ENCODE assay signal across 1 cellular context in the genomic region with DNA sequence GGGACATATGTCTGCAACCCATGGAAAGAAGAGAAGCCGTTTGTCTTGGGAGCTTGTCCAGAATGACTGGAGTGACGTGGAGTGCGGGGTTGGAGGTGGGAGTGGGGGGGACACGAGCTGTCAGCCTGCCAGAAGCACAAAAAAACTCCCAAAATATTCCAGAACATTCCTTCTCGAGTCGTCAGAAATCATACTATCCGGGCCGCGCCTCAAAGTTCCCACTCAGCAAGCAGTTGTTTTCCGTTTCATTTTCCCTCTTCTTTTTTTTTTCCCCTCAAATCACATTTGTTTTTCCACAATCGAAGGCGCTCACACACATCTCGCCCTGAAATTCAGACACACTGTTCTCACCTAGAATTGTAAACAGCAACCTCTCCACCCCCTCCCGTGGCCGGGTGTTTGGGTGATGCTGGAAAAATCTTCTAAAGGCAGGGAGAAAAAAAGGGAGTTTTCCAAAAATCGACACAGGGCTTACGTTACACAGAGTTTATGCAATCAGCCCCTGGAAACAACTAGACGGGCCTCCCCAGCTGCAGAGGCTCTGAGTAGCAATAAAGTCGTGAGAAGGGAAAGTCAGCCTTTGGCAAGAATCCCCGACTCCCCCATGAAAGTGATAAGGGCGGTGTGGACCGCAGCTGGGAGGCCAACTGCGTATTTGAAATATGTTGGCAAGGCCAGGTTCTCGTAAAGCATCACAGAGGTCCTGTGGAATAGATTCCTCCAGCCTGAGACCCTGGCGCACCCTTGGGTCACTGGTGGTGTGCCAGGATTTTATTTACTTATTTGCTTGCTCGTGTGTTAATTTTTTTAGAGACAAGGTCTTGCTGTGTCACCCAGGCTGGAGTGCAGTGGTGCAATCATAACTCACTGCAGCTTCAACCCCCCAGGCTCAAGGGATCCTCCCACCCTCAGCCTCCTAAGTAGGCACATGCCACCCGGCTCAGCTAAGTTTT.
TF ChIP-seq lines count a peak whose summit lies in the region.

No MANE protein-coding gene starts in this region.

TF ChIP-seq in HEK293, 187 proteins besides CTCF, POLR2A, EP300 and RAD21 (continued from another document):
- TF ChIP-seq ZBTB8A (tag by site-specific recombination; IDR thresholded peaks at IDR 0.05) (no peak), ZNF335 (tag by site-specific recombination; conservative IDR thresholded peaks at IDR 0.05) (peak; percentile 65), ZNF473 (tag by site-specific recombination; IDR thresholded peaks at IDR 0.05) (no peak), ZNF146 (tag by site-specific recombination; IDR thresholded peaks at IDR 0.05) (no peak), ZNF248 (tag by site-specific recombination; IDR thresholded peaks at IDR 0.05) (no peak), ZBTB48 (tag by site-specific recombination; IDR thresholded peaks at IDR 0.05) (peak; percentile 33; the same call in 1 of the 2 replicates), GLIS2 (tag by site-specific recombination; IDR thresholded peaks at IDR 0.05) (peak; percentile 22; the same call in 1 of the 2 replicates), ZEB2 (tag by site-specific recombination; IDR thresholded peaks at IDR 0.05) (peak; percentile 69), ZNF629 (tag by site-specific recombination; IDR thresholded peaks at IDR 0.05) (0 out of 2 replicates have a peak, but pooled peaks have one; percentile 15), ZNF580 (tag by site-specific recombination; IDR thresholded peaks at IDR 0.05) (no peak), PATZ1 (tag by site-specific recombination; IDR thresholded peaks at IDR 0.05) (peak; percentile 53), SP2 (tag by site-specific recombination; IDR thresholded peaks at IDR 0.05) (no peak), IKZF3 (tag by site-specific recombination; IDR thresholded peaks at IDR 0.05) (peak; percentile 30; the same call in 1 of the 2 replicates), ZNF114 (tag by site-specific recombination; IDR thresholded peaks at IDR 0.05) (no peak), ZIC2 (tag by site-specific recombination; IDR thresholded peaks at IDR 0.05) (peak; percentile 91), SP7 (tag by site-specific recombination; IDR thresholded peaks at IDR 0.05) (peak; percentile 53), ZNF311 (tag by site-specific recombination; IDR thresholded peaks at IDR 0.05; ENCODE audit: borderline replicate concordance) (no peak), ZNF266 (tag by site-specific recombination; IDR thresholded peaks at IDR 0.05; ENCODE audit: low read depth) (no peak), ZNF660 (tag by site-specific recombination; IDR thresholded peaks at IDR 0.05) (0 out of 2 replicates have a peak, but pooled peaks have one; percentile 43), PRDM10 (tag by site-specific recombination; IDR thresholded peaks at IDR 0.05) (peak; percentile 91), ZNF324 (tag by site-specific recombination; IDR thresholded peaks at IDR 0.05) (no peak), GLIS1 (tag by site-specific recombination; IDR thresholded peaks at IDR 0.05) (peak; percentile 98), MZF1 (tag by site-specific recombination; IDR thresholded peaks at IDR 0.05; ENCODE audit: borderline replicate concordance) (peak; percentile 99), ZBTB20 (tag by site-specific recombination; IDR thresholded peaks at IDR 0.05) (peak; percentile 27; the same call in 1 of the 2 replicates), ZBTB26 (tag by site-specific recombination; optimal IDR thresholded peaks at IDR 0.05) (no peak), KLF10 (tag by site-specific recombination; IDR thresholded peaks at IDR 0.05) (peak; percentile 62), SETDB1 (IDR thresholded peaks at IDR 0.05; ENCODE audit: insufficient read length, low read length) (no peak), ZXDB (tag by site-specific recombination; IDR thresholded peaks at IDR 0.05) (peak; percentile 97), ZBTB1 (tag by site-specific recombination; IDR thresholded peaks at IDR 0.05) (no peak), SCRT2 (tag by site-specific recombination; IDR thresholded peaks at IDR 0.05) (no peak), ZNF155 (tag by site-specific recombination; IDR thresholded peaks at IDR 0.05) (no peak), ZFHX2 (tag by site-specific recombination; conservative IDR thresholded peaks at IDR 0.05) (peak; percentile 14; the same call in 1 of the 2 replicates), ZNF600 (tag by site-specific recombination; IDR thresholded peaks at IDR 0.05) (peak; percentile 55; the same call in 1 of the 2 replicates)
- TF ChIP-seq, protein P1, sequence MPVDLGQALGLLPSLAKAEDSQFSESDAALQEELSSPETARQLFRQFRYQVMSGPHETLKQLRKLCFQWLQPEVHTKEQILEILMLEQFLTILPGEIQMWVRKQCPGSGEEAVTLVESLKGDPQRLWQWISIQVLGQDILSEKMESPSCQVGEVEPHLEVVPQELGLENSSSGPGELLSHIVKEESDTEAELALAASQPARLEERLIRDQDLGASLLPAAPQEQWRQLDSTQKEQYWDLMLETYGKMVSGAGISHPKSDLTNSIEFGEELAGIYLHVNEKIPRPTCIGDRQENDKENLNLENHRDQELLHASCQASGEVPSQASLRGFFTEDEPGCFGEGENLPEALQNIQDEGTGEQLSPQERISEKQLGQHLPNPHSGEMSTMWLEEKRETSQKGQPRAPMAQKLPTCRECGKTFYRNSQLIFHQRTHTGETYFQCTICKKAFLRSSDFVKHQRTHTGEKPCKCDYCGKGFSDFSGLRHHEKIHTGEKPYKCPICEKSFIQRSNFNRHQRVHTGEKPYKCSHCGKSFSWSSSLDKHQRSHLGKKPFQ (tag by site-specific recombination; IDR thresholded peaks at IDR 0.05), result peak; percentile 27; the same call in 1 of the 2 replicates
- TF ChIP-seq, protein P2, sequence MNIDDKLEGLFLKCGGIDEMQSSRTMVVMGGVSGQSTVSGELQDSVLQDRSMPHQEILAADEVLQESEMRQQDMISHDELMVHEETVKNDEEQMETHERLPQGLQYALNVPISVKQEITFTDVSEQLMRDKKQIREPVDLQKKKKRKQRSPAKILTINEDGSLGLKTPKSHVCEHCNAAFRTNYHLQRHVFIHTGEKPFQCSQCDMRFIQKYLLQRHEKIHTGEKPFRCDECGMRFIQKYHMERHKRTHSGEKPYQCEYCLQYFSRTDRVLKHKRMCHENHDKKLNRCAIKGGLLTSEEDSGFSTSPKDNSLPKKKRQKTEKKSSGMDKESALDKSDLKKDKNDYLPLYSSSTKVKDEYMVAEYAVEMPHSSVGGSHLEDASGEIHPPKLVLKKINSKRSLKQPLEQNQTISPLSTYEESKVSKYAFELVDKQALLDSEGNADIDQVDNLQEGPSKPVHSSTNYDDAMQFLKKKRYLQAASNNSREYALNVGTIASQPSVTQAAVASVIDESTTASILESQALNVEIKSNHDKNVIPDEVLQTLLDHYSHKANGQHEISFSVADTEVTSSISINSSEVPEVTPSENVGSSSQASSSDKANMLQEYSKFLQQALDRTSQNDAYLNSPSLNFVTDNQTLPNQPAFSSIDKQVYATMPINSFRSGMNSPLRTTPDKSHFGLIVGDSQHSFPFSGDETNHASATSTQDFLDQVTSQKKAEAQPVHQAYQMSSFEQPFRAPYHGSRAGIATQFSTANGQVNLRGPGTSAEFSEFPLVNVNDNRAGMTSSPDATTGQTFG (tag by site-specific recombination; IDR thresholded peaks at IDR 0.05; ENCODE audit: borderline replicate concordance), result no peak
- TF ChIP-seq, protein P3, sequence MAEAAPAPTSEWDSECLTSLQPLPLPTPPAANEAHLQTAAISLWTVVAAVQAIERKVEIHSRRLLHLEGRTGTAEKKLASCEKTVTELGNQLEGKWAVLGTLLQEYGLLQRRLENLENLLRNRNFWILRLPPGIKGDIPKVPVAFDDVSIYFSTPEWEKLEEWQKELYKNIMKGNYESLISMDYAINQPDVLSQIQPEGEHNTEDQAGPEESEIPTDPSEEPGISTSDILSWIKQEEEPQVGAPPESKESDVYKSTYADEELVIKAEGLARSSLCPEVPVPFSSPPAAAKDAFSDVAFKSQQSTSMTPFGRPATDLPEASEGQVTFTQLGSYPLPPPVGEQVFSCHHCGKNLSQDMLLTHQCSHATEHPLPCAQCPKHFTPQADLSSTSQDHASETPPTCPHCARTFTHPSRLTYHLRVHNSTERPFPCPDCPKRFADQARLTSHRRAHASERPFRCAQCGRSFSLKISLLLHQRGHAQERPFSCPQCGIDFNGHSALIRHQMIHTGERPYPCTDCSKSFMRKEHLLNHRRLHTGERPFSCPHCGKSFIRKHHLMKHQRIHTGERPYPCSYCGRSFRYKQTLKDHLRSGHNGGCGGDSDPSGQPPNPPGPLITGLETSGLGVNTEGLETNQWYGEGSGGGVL (tag by site-specific recombination; IDR thresholded peaks at IDR 0.05), result peak; percentile 45
- TF ChIP-seq, protein P4, sequence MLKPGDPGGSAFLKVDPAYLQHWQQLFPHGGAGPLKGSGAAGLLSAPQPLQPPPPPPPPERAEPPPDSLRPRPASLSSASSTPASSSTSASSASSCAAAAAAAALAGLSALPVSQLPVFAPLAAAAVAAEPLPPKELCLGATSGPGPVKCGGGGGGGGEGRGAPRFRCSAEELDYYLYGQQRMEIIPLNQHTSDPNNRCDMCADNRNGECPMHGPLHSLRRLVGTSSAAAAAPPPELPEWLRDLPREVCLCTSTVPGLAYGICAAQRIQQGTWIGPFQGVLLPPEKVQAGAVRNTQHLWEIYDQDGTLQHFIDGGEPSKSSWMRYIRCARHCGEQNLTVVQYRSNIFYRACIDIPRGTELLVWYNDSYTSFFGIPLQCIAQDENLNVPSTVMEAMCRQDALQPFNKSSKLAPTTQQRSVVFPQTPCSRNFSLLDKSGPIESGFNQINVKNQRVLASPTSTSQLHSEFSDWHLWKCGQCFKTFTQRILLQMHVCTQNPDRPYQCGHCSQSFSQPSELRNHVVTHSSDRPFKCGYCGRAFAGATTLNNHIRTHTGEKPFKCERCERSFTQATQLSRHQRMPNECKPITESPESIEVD (tag by site-specific recombination; IDR thresholded peaks at IDR 0.05), result peak; percentile 84
- TF ChIP-seq, protein P5, sequence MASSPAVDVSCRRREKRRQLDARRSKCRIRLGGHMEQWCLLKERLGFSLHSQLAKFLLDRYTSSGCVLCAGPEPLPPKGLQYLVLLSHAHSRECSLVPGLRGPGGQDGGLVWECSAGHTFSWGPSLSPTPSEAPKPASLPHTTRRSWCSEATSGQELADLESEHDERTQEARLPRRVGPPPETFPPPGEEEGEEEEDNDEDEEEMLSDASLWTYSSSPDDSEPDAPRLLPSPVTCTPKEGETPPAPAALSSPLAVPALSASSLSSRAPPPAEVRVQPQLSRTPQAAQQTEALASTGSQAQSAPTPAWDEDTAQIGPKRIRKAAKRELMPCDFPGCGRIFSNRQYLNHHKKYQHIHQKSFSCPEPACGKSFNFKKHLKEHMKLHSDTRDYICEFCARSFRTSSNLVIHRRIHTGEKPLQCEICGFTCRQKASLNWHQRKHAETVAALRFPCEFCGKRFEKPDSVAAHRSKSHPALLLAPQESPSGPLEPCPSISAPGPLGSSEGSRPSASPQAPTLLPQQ (tag by site-specific recombination; IDR thresholded peaks at IDR 0.05), result peak; percentile 46; the same call in 1 of the 2 replicates
